In genomic region chr7:94272821-94273583, GRCh38 we compare ENCODE assay signal across 2 cellular contexts.
TF ChIP-seq lines count a peak whose summit lies in the region.

No MANE protein-coding gene starts in this region.

TF ChIP-seq in K562, 482 proteins besides CTCF, POLR2A, EP300 and RAD21 (continued from another document):
- TF ChIP-seq CHD7 (IDR thresholded peaks at IDR 0.05; ENCODE audit: low read depth, low read length), result no peak
TF ChIP-seq in K562: peak in this region for 5.

TF ChIP-seq in SK-N-SH treated with all-trans-retinoic acid at 6 μM for 48 hours, 23 proteins besides CTCF, POLR2A, EP300 and RAD21 (continued from another document):
- TF ChIP-seq ISL1 (CRISPR knock-in tag; IDR thresholded peaks at IDR 0.05) (no peak), CSDC2 (CRISPR knock-in tag; IDR thresholded peaks at IDR 0.05) (no peak), OSR1 (CRISPR knock-in tag; IDR thresholded peaks at IDR 0.05) (no peak), TSHZ2 (CRISPR knock-in tag; IDR thresholded peaks at IDR 0.05) (no peak)
